Comparison of ENCODE assay signal across 8 cellular contexts in the genomic region with DNA sequence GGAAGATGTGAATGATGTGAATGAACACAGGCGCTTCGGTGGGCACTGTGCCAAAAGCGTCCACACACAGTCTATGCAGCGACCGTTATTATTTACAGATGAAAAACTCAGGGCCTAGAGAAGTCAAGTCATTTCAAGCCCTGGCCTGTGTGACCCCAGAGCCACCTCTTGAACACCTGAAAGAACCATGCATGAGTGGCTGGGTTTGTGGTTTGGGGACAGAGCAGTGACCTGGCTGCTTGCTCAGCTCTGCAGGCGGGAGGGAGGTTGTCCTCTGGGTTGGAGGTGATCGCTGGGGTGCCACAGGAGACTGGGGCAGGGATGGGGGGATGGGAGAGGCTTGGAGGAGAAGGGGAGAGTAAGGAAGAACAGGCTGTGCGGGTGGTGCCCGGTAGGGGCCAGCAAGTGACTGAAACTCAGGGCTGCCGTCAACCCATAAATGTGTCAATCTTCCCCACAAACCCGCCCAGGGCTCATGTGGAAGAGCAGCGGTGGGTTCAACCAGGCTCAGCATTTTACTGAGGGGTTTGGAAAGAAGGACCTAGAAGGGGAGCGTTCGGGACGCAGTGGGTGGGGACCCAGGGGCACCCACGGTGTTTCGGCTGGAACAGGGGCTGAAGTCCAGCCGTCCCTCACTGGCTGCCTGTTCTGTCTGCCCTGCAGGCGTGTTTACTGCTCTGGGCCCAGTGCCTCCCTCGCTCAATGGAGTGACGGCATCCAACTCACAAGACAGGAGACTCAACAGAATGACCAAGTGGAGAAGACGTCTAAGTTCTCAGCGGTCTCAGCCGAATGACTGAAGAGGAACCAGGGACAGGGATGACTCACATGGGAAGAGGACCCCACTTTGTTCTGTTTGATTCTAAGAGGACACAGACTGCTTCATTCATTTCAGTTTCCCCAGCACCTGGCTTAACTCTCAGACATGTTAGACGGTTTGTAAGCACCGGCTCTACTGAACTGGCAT.
DNase-seq lines count a peak whose midpoint lies in the region; ATAC-seq lines count a peak whose summit lies in the region.

No MANE protein-coding gene starts in this region.

- intact Hi-C loops in CD4-positive, alpha-beta memory T cell (cut with micrococcal nuclease): no loop called here
- intact Hi-C loops in Right ventricle myocardium superior (cut with DNase I): no loop called here

- CTCF ChIA-PET in CD4-positive, alpha-beta memory T cell (lab: Charles Lee; ENCODE audit: partially characterized antibody): interaction anchor here (1.2 to 1.5 kb wide), 2 partner anchors 31 to 217 kb away, joined by 4 read pairs; no protein-coding TSS in a partner anchor
- CTCF ChIA-PET in activated CD4-positive, alpha-beta memory T cell treated with anti-CD3 and anti-CD28 coated beads, Interleukin-2, amount 10 ng/mL, durations not matched to agents 7 days and 5 days (lab: Charles Lee): interaction anchor here (4.9 kb wide), 1 partner anchor 30 kb away, joined by 21 read pairs; no protein-coding TSS in a partner anchor

- no peak overlapping the region for H3K4me3 ChIP-seq in CD4-positive, alpha-beta memory T cell (ENCODE audit: low read length in 2 of 2)

- POLR2A ChIA-PET in CD4-positive, alpha-beta memory T cell (lab: Charles Lee; ENCODE audit: partially characterized antibody): no interaction called here
- POLR2A ChIA-PET in activated CD4-positive, alpha-beta memory T cell treated with anti-CD3 and anti-CD28 coated beads, Interleukin-2, amount 10 ng/mL, durations not matched to agents 7 days and 5 days (lab: Charles Lee): no interaction called here

- peaks cover 18% of the 10 kb centered on the region for H3K4me1 ChIP-seq in CD4-positive, alpha-beta memory T cell (ENCODE audit: insufficient read depth, low read length)

- peaks cover 47 to 66% of the 10 kb centered on the region in 2 donors for H3K36me3 Mint-ChIP-seq in CD4-positive, alpha-beta memory T cell
- no peaks in the 10 kb centered on the region for H3K36me3 Mint-ChIP-seq in activated CD4-positive, alpha-beta memory T cell treated with anti-CD3 and anti-CD28 coated beads, Interleukin-2, amount 10 ng/mL, durations not matched to agents 7 days and 5 days (ENCODE audit: low read depth)

- H3K27me3 ChIP-seq in CD4-positive, alpha-beta memory T cell (ENCODE audit: insufficient read depth, low read length): no peaks in the 10 kb centered on the region

- no peak overlapping the region for H3K27ac ChIP-seq in CD4-positive, alpha-beta memory T cell (ENCODE audit: low read depth, low read length)

- H3K9me3 Mint-ChIP-seq in CD4-positive, alpha-beta memory T cell: no peaks in the 10 kb centered on the region
- H3K9me3 Mint-ChIP-seq in activated CD4-positive, alpha-beta memory T cell treated with anti-CD3 and anti-CD28 coated beads, Interleukin-2, amount 10 ng/mL, durations not matched to agents 7 days and 5 days: no peaks in the 10 kb centered on the region

- ATAC-seq in GM18909 (IDR thresholded peaks at IDR 0.05; ENCODE audit: poor library complexity, unreplicated experiment) (peak; percentile 94), HG02884 (IDR thresholded peaks at IDR 0.05; ENCODE audit: unreplicated experiment) (peak; percentile 91), Right ventricle myocardium superior (ENCODE audit: poor library complexity) (no peak)

- H3K9me3 ChIP-seq in CD4-positive, alpha-beta memory T cell (ENCODE audit: control insufficient read depth in 1 of 2, low read length in 2 of 2): no peaks in the 10 kb centered on the region

- H3K27me3 Mint-ChIP-seq in CD4-positive, alpha-beta memory T cell: no peaks in the 10 kb centered on the region
- no peaks in the 10 kb centered on the region for H3K27me3 Mint-ChIP-seq in activated CD4-positive, alpha-beta memory T cell treated with anti-CD3 and anti-CD28 coated beads, Interleukin-2, amount 10 ng/mL, durations not matched to agents 7 days and 5 days

- H3K36me3 ChIP-seq in CD4-positive, alpha-beta memory T cell (ENCODE audit: insufficient read depth, low read length): peaks cover 4% of the 10 kb centered on the region

- H3K4me1 Mint-ChIP-seq in CD4-positive, alpha-beta memory T cell: peaks cover 19 to 45% (median 34%) of the 10 kb centered on the region in 4 donors
- H3K4me1 Mint-ChIP-seq in activated CD4-positive, alpha-beta memory T cell treated with anti-CD3 and anti-CD28 coated beads, Interleukin-2, amount 10 ng/mL, durations not matched to agents 7 days and 5 days: peaks cover 27% of the 10 kb centered on the region

- H3K4me3 Mint-ChIP-seq in CD4-positive, alpha-beta memory T cell: peak overlapping the region in 3 of 8 donors; percentile 5 to 47 (median 17)
- H3K4me3 Mint-ChIP-seq in activated CD4-positive, alpha-beta memory T cell treated with anti-CD3 and anti-CD28 coated beads, Interleukin-2, amount 10 ng/mL, durations not matched to agents 7 days and 5 days: no peak overlapping the region

- peak overlapping the region; percentile 39 to 84 (median 72) for H3K27ac Mint-ChIP-seq in CD4-positive, alpha-beta memory T cell
- peak overlapping the region; percentile 40 for H3K27ac Mint-ChIP-seq in activated CD4-positive, alpha-beta memory T cell treated with anti-CD3 and anti-CD28 coated beads, Interleukin-2, amount 10 ng/mL, durations not matched to agents 7 days and 5 days

- no peak for DNase-seq in CD4-positive, alpha-beta memory T cell
- no peak for DNase-seq in activated CD4-positive, alpha-beta memory T cell treated with anti-CD3 and anti-CD28 coated beads, Interleukin-2, amount 10 ng/mL, durations not matched to agents 7 days and 5 days
- no peak for DNase-seq in Right ventricle myocardium superior
- DNase-seq in NCI-H82 (lab: John Stamatoyannopoulos, UW): no peak
- no peak for DNase-seq in NCI-H1105 treated with DMSO at 0.1 percent for 48 hours (lab: John Stamatoyannopoulos, UW)
- DNase-seq in HT-29 (ENCODE audit: low spot score): no peak
